Comparison of ENCODE assay signal across 13 cellular contexts in genomic region chr14:93137864-93138263, GRCh38. TPM values are rescaled to one million over a fixed set of nuclear protein-coding genes. Genes with fewer than 3 reads are reported as not detected.
DNase-seq lines count a peak whose midpoint lies in the region; ATAC-seq and TF ChIP-seq lines count a peak whose summit lies in the region.
"Had no signal": no experiment of that assay in that cellular context is flagged by ENCODE, and none has a peak within 500 bp of the region (broad histone marks: within the 10 kb centered on the region; RNA-seq: fewer than 3 reads in every experiment).

No MANE protein-coding gene starts in this region.

- H3K27ac ChIP-seq in VCaP: no peak overlapping the region
- H3K27ac ChIP-seq: SK-N-MC had no signal

- TF ChIP-seq CTCF in VCaP (conservative IDR thresholded peaks at IDR 0.05) (peak; percentile 49), osteocyte (IDR thresholded peaks at IDR 0.05) (no peak)

- H3K36me3 Mint-ChIP-seq in activated T-cell treated with anti-CD3 and anti-CD28 coated beads, Interleukin-2, amount 50 U/mL, for 4 hours (ENCODE audit: insufficient read depth): no peaks in the 10 kb centered on the region
- no peaks in the 10 kb centered on the region for H3K36me3 Mint-ChIP-seq in osteocyte (ENCODE audit: unreplicated experiment)

- peaks cover 3% of the 10 kb centered on the region for H3K4me1 Mint-ChIP-seq in activated T-cell treated with anti-CD3 and anti-CD28 coated beads, Interleukin-2, amount 50 U/mL, for 4 hours (ENCODE audit: low read depth)
- H3K4me1 Mint-ChIP-seq in osteocyte (ENCODE audit: unreplicated experiment): peaks cover 20% of the 10 kb centered on the region

- H3K27me3 Mint-ChIP-seq in activated T-cell treated with anti-CD3 and anti-CD28 coated beads, Interleukin-2, amount 50 U/mL, for 4 hours (ENCODE audit: low read depth): no peaks in the 10 kb centered on the region
- peaks cover 10% of the 10 kb centered on the region for H3K27me3 Mint-ChIP-seq in osteocyte (ENCODE audit: unreplicated experiment)
- H3K27me3 Mint-ChIP-seq: effector memory CD8-positive, alpha-beta T cell had no signal

- H3K27ac Mint-ChIP-seq in osteocyte (ENCODE audit: unreplicated experiment): no peak overlapping the region
- H3K27ac Mint-ChIP-seq: activated T-cell treated with anti-CD3 and anti-CD28 coated beads, Interleukin-2, amount 50 U/mL, for 72 hours had no signal

- ATAC-seq in stimulated activated naive CD8-positive, alpha-beta T cell treated with anti-CD3 and anti-CD28 coated beads, Interleukin-15, Interleukin-2, amounts not matched to agents 100 U/mL and 50 U/mL, for 24 hours: no peak
- ATAC-seq in activated T-cell treated with anti-CD3 and anti-CD28 coated beads, Interleukin-2, amount 50 U/mL, for 4 hours: no peak
- ATAC-seq: activated T-cell treated with anti-CD3 and anti-CD28 coated beads, Interleukin-2, amount 50 U/mL, for 72 hours; effector memory CD8-positive, alpha-beta T cell; GM12878 had no signal

- H3K4me3 Mint-ChIP-seq in activated T-cell treated with anti-CD3 and anti-CD28 coated beads, Interleukin-2, amount 50 U/mL, for 4 hours: no peak overlapping the region
- H3K4me3 Mint-ChIP-seq in osteocyte (ENCODE audit: unreplicated experiment): no peak overlapping the region
- H3K4me3 Mint-ChIP-seq: activated T-cell treated with anti-CD3 and anti-CD28 coated beads, Interleukin-2, amount 50 U/mL, for 72 hours; effector memory CD8-positive, alpha-beta T cell had no signal

- DNase-seq in COLO668 (lab: John Stamatoyannopoulos, UW; ENCODE audit: unreplicated experiment): peak; percentile 94
- peak; percentile 35 for DNase-seq in NCI-H187 treated with DMSO at 0.1 percent for 48 hours (lab: John Stamatoyannopoulos, UW)
- DNase-seq in kidney tubule cell (ENCODE audit: low spot score): peak; percentile 62
- no peak for DNase-seq in superior temporal gyrus (ENCODE audit: extremely low spot score)
- no peak for DNase-seq in stimulated activated naive CD8-positive, alpha-beta T cell treated with anti-CD3 and anti-CD28 coated beads, Interleukin-15, Interleukin-2, amounts not matched to agents 100 U/mL and 50 U/mL, for 24 hours
- no peak for DNase-seq in activated T-cell treated with anti-CD3 and anti-CD28 coated beads, Interleukin-2, amount 50 U/mL, for 4 hours
- no peak for DNase-seq in osteocyte (ENCODE audit: extremely low spot score, unreplicated experiment)
- DNase-seq: activated T-cell treated with anti-CD3 and anti-CD28 coated beads, Interleukin-2, amount 50 U/mL, for 72 hours; AML-193; effector memory CD8-positive, alpha-beta T cell had no signal

- no peaks in the 10 kb centered on the region for H3K9me3 Mint-ChIP-seq in activated T-cell treated with anti-CD3 and anti-CD28 coated beads, Interleukin-2, amount 50 U/mL, for 4 hours
- H3K9me3 Mint-ChIP-seq in osteocyte (ENCODE audit: unreplicated experiment): no peaks in the 10 kb centered on the region
- H3K9me3 Mint-ChIP-seq: activated T-cell treated with anti-CD3 and anti-CD28 coated beads, Interleukin-2, amount 50 U/mL, for 72 hours; effector memory CD8-positive, alpha-beta T cell had no signal

RNA-seq across cellular contexts. Expression of gene ITPK1, which starts 22.1 kb away (rescaled TPM):
- total RNA-seq in activated T-cell treated with anti-CD3 and anti-CD28 coated beads, Interleukin-2, amount 50 U/mL, for 4 hours: 10 to 100 TPM; 49.4 to 59.7 (median 59.1) TPM
- total RNA-seq in osteocyte: 31.2 and 32.8 TPM in 2 replicates

RNA-seq across cellular contexts. Expression of gene MOAP1, which starts 46.8 kb away (rescaled TPM):
- total RNA-seq in activated T-cell treated with anti-CD3 and anti-CD28 coated beads, Interleukin-2, amount 50 U/mL, for 4 hours: 10 to 100 TPM; 15.9 to 19.3 (median 16.8) TPM
- 25.4 and 27.1 TPM in 2 replicates for total RNA-seq in osteocyte

RNA-seq across cellular contexts. Expression of gene LYSET, which starts 47.3 kb away (rescaled TPM):
- 10 to 100 TPM; 20.0 to 21.0 (median 20.7) TPM for total RNA-seq in activated T-cell treated with anti-CD3 and anti-CD28 coated beads, Interleukin-2, amount 50 U/mL, for 4 hours
- 23.1 and 23.4 TPM in 2 replicates for total RNA-seq in osteocyte

Comparison
In these comparisons a context has a peak if more than half of its experiments do, and no peak if none do; other contexts are left out.
1. DNase-seq: peak in COLO668 (single experiment), NCI-H187 treated with DMSO at 0.1 percent for 48 hours (single experiment) and kidney tubule cell (single experiment); none in superior temporal gyrus (single experiment), stimulated activated naive CD8-positive, alpha-beta T cell treated with anti-CD3 and anti-CD28 coated beads, Interleukin-15, Interleukin-2, amounts not matched to agents 100 U/mL and 50 U/mL, for 24 hours (single experiment), activated T-cell treated with anti-CD3 and anti-CD28 coated beads, Interleukin-2, amount 50 U/mL, for 4 hours (single experiment) and osteocyte (single experiment).